ENCODE assay signal across 19 cellular contexts in the genomic region with DNA sequence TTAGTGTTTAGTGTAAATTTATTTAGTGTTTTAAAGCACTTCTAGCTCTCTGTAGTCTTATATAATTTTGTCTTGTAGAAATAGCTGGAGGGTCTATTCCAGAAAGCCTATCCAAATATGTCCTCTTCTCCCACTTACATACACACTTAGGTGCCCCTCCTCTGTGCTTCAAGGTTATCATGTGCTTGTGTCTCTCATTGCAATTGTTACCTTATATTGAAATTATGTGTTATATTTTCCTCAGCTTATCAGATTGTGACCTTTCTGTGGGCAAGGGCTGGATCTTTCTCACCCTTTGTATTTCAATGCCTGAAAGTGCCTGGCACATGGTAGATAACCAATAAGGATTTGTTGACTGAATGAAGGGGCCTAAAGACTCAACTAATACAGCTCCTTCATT. TPM values are rescaled to one million over a fixed set of nuclear protein-coding genes. Genes with fewer than 3 reads are reported as not detected.
DNase-seq lines count a peak whose midpoint lies in the region; ATAC-seq, FAIRE-seq and TF ChIP-seq lines count a peak whose summit lies in the region.
"Had no signal": no experiment of that assay in that cellular context is flagged by ENCODE, and none has a peak within 500 bp of the region (broad histone marks: within the 10 kb centered on the region; RNA-seq: fewer than 3 reads in every experiment).

No MANE protein-coding gene starts in this region.

- no peaks in the 10 kb centered on the region for H3K27me3 ChIP-seq in foreskin keratinocyte

- peaks cover 3% of the 10 kb centered on the region for H3K36me3 Mint-ChIP-seq in activated naive CD8-positive, alpha-beta T cell
- peaks cover 2% of the 10 kb centered on the region for H3K36me3 Mint-ChIP-seq in activated naive CD8-positive, alpha-beta T cell treated with anti-CD3 and anti-CD28 coated beads for 36 hours
- peaks cover 2% of the 10 kb centered on the region for H3K36me3 Mint-ChIP-seq in activated naive CD8-positive, alpha-beta T cell treated with anti-CD3 and anti-CD28 coated beads, Interleukin-2, amount 50 U/mL, for 24 hours (ENCODE audit: low read depth)
- no peaks in the 10 kb centered on the region for H3K36me3 Mint-ChIP-seq in stimulated activated naive CD8-positive, alpha-beta T cell treated with anti-CD3 and anti-CD28 coated beads, Interleukin-15, Interleukin-2, amounts not matched to agents 100 ng/mL and 50 ng/mL, for 24 hours (ENCODE audit: low read depth)

- peak overlapping the region; percentile 28 for H3K27ac Mint-ChIP-seq in activated naive CD8-positive, alpha-beta T cell
- no peak overlapping the region for H3K27ac Mint-ChIP-seq in activated naive CD8-positive, alpha-beta T cell treated with anti-CD3 and anti-CD28 coated beads for 36 hours
- H3K27ac Mint-ChIP-seq in activated naive CD8-positive, alpha-beta T cell treated with anti-CD3 and anti-CD28 coated beads, Interleukin-2, amount 50 U/mL, for 24 hours, result peak overlapping the region; percentile 65
- peak overlapping the region; percentile 58 for H3K27ac Mint-ChIP-seq in stimulated activated naive CD8-positive, alpha-beta T cell treated with anti-CD3 and anti-CD28 coated beads, Interleukin-15, Interleukin-2, amounts not matched to agents 100 ng/mL and 50 ng/mL, for 24 hours
- H3K27ac Mint-ChIP-seq: HFFc6 had no signal

- peaks cover 30% of the 10 kb centered on the region for H3K4me1 Mint-ChIP-seq in activated naive CD8-positive, alpha-beta T cell (ENCODE audit: low read depth)
- H3K4me1 Mint-ChIP-seq in activated naive CD8-positive, alpha-beta T cell treated with anti-CD3 and anti-CD28 coated beads for 36 hours, result peaks cover 18% of the 10 kb centered on the region
- peaks cover 29% of the 10 kb centered on the region for H3K4me1 Mint-ChIP-seq in activated naive CD8-positive, alpha-beta T cell treated with anti-CD3 and anti-CD28 coated beads, Interleukin-2, amount 50 U/mL, for 24 hours
- peaks cover 34% of the 10 kb centered on the region for H3K4me1 Mint-ChIP-seq in stimulated activated naive CD8-positive, alpha-beta T cell treated with anti-CD3 and anti-CD28 coated beads, Interleukin-15, Interleukin-2, amounts not matched to agents 100 ng/mL and 50 ng/mL, for 24 hours (ENCODE audit: low read depth)

- no peak for TF ChIP-seq CTCF in foreskin keratinocyte (conservative IDR thresholded peaks at IDR 0.05)

- peak; percentile 90 for FAIRE-seq in GM12891 (lab: Jason Lieb, UNC)
- FAIRE-seq: GM12878, GM18507, H54 had no signal

- peak; percentile 84 for ATAC-seq in activated naive CD8-positive, alpha-beta T cell treated with anti-CD3 and anti-CD28 coated beads, Interleukin-2, amount 50 U/mL, for 24 hours
- no peak for ATAC-seq in foreskin keratinocyte
- ATAC-seq: GM12878 had no signal

- no peak overlapping the region for H3K4me3 Mint-ChIP-seq in activated naive CD8-positive, alpha-beta T cell
- H3K4me3 Mint-ChIP-seq in activated naive CD8-positive, alpha-beta T cell treated with anti-CD3 and anti-CD28 coated beads for 36 hours, result no peak overlapping the region
- H3K4me3 Mint-ChIP-seq in activated naive CD8-positive, alpha-beta T cell treated with anti-CD3 and anti-CD28 coated beads, Interleukin-2, amount 50 U/mL, for 24 hours, result no peak overlapping the region
- no peak overlapping the region for H3K4me3 Mint-ChIP-seq in stimulated activated naive CD8-positive, alpha-beta T cell treated with anti-CD3 and anti-CD28 coated beads, Interleukin-15, Interleukin-2, amounts not matched to agents 100 ng/mL and 50 ng/mL, for 24 hours
- H3K4me3 Mint-ChIP-seq: CD4-positive, alpha-beta memory T cell; HFFc6 had no signal

- H3K27ac ChIP-seq in caudate nucleus (ENCODE audit: low read depth, low read length) (no peak overlapping the region), foreskin keratinocyte (no peak overlapping the region)

- peaks cover 4% of the 10 kb centered on the region for H3K4me1 ChIP-seq in foreskin keratinocyte
- H3K4me1 ChIP-seq: Caco-2 had no signal

- TF ChIP-seq POLR2A in GM12891 (IDR thresholded peaks at IDR 0.05; ENCODE audit: low read depth, low read length), result no peak

- DNase-seq in activated naive CD8-positive, alpha-beta T cell treated with anti-CD3 and anti-CD28 coated beads for 36 hours, result no peak
- DNase-seq in GM12891 (ENCODE audit: insufficient read length, low spot score), result no peak
- no peak for DNase-seq in activated naive CD8-positive, alpha-beta T cell treated with anti-CD3 and anti-CD28 coated beads, Interleukin-2, amount 50 U/mL, for 24 hours
- no peak for DNase-seq in caudate nucleus (lab: John Stamatoyannopoulos, UW)
- no peak for DNase-seq in foreskin keratinocyte
- DNase-seq: C1 segment of cervical spinal cord; Caco-2; CD4-positive, alpha-beta memory T cell; DMS 273 treated with DMSO at 0.1 percent for 48 hours; DMS79; EL; GDM1; GOT3; HFFc6 had no signal

- H3K27me3 Mint-ChIP-seq in activated naive CD8-positive, alpha-beta T cell, result no peaks in the 10 kb centered on the region
- no peaks in the 10 kb centered on the region for H3K27me3 Mint-ChIP-seq in activated naive CD8-positive, alpha-beta T cell treated with anti-CD3 and anti-CD28 coated beads for 36 hours
- H3K27me3 Mint-ChIP-seq in activated naive CD8-positive, alpha-beta T cell treated with anti-CD3 and anti-CD28 coated beads, Interleukin-2, amount 50 U/mL, for 24 hours, result no peaks in the 10 kb centered on the region
- H3K27me3 Mint-ChIP-seq in stimulated activated naive CD8-positive, alpha-beta T cell treated with anti-CD3 and anti-CD28 coated beads, Interleukin-15, Interleukin-2, amounts not matched to agents 100 ng/mL and 50 ng/mL, for 24 hours, result no peaks in the 10 kb centered on the region
- H3K27me3 Mint-ChIP-seq: CD4-positive, alpha-beta memory T cell had no signal

- no peaks in the 10 kb centered on the region for H3K9me3 Mint-ChIP-seq in activated naive CD8-positive, alpha-beta T cell (ENCODE audit: low read depth)
- H3K9me3 Mint-ChIP-seq in activated naive CD8-positive, alpha-beta T cell treated with anti-CD3 and anti-CD28 coated beads for 36 hours, result no peaks in the 10 kb centered on the region
- no peaks in the 10 kb centered on the region for H3K9me3 Mint-ChIP-seq in activated naive CD8-positive, alpha-beta T cell treated with anti-CD3 and anti-CD28 coated beads, Interleukin-2, amount 50 U/mL, for 24 hours
- no peaks in the 10 kb centered on the region for H3K9me3 Mint-ChIP-seq in stimulated activated naive CD8-positive, alpha-beta T cell treated with anti-CD3 and anti-CD28 coated beads, Interleukin-15, Interleukin-2, amounts not matched to agents 100 ng/mL and 50 ng/mL, for 24 hours
- H3K9me3 Mint-ChIP-seq: CD4-positive, alpha-beta memory T cell; HFFc6 had no signal

TF ChIP-seq in GM12891, 5 proteins besides CTCF, POLR2A, EP300 and RAD21:
- TF ChIP-seq POU2F2 (IDR thresholded peaks at IDR 0.05; ENCODE audit: low read depth, low read length) (no peak), POLR2AphosphoS5 (IDR thresholded peaks at IDR 0.05; ENCODE audit: low read depth, low read length) (no peak), SPI1 (IDR thresholded peaks at IDR 0.05; ENCODE audit: low read depth, low read length) (no peak), PAX5 (IDR thresholded peaks at IDR 0.05; ENCODE audit: insufficient read depth, low read length, severe bottlenecking) (no peak)

RNA-seq across cellular contexts. Expression of a gene that starts 18.4 kb away (rescaled TPM):
- 1 to 10 TPM; 9.2 to 9.7 TPM for total RNA-seq in activated naive CD8-positive, alpha-beta T cell treated with anti-CD3 and anti-CD28 coated beads for 36 hours
- 5.1 TPM for polyA plus RNA-seq in GM12891 (2012; ENCODE audit: low read depth, missing spikeins)
- 16.2 and 18.6 TPM in 2 replicates for total RNA-seq in foreskin keratinocyte
- 3.5 and 4.2 TPM in 2 replicates for polyA plus RNA-seq in foreskin keratinocyte
